Comparison of ENCODE assay signal across 8 cellular contexts in the genomic region with DNA sequence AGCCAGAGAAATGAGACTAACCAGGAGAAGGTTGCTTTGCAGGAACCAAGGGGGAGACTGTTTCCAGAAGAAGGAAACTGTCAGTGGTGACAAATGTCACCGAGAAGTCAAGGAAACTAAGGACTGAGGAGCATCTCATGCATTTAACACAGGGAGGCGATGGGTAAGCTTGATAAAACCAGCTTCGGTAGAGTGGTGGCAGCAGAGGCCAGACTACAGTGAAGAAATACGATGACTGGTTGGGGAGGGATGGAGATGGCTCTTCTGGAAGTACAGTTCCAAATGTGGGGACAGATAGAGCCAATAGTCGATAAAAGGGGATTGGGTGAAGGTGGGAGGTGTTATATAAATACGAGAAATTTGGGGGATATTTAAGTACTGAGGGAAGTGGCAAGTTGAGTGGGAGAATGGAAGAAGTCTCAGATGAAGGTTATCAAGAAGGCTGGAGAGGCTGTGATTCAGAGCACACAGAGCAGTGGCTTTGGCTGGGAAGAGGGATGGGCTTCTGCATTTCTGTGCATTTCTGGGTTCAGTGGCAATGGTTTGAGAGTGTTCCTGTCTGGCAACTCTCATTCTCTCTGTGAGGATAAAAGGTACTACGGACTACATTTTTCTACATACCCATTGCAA. TPM values are rescaled to one million over a fixed set of nuclear protein-coding genes. Genes with fewer than 3 reads are reported as not detected.
DNase-seq lines count a peak whose midpoint lies in the region; ATAC-seq and TF ChIP-seq lines count a peak whose summit lies in the region.

No MANE protein-coding gene starts in this region.

- H3K36me3 ChIP-seq in body of pancreas (replicated peaks in 1 of 2; ENCODE audit: insufficient read depth in 1 of 2, low read depth in 2 of 2): no peaks in the 10 kb centered on the region
- H3K36me3 ChIP-seq in aorta (ENCODE audit: control insufficient read depth in 1 of 2, insufficient read depth in 2 of 2, low read length in 1 of 2): no peaks in the 10 kb centered on the region

- peak; percentile 65 for ATAC-seq in HG02981 (IDR thresholded peaks at IDR 0.05; ENCODE audit: unreplicated experiment)
- peak; percentile 24 for ATAC-seq in body of pancreas
- peak; percentile 87 for ATAC-seq in aorta (ENCODE audit: low FRiP score)

- H3K4me3 ChIP-seq in body of pancreas (no peak overlapping the region), aorta (ENCODE audit: low read length in 2 of 2) (no peak overlapping the region)

- intact Hi-C loops in body of pancreas (cut with DNase I) (no loop called here), aorta (cut with DNase I) (loop anchor here in 1 of 2 donors (2.0 to 10.0 kb wide), 4 partner anchors 133 to 1183 kb away; a partner anchor contains a TSS)

- in situ Hi-C loops in G401 (cut with HindIII; ENCODE audit: low sequenced_read_pairs): no loop called here

- 24 to 25% methylated on average over 7 of the region's 7 CpGs for WGBS in body of pancreas, 2 donors
- 35 to 37% methylated on average over 7 of the region's 7 CpGs for WGBS in aorta, 2 donors

- H3K27me3 ChIP-seq in body of pancreas (no peaks in the 10 kb centered on the region), aorta (ENCODE audit: control insufficient read depth in 1 of 2, insufficient read depth in 2 of 2, low read length in 1 of 2) (no peaks in the 10 kb centered on the region)

- H3K4me1 ChIP-seq in body of pancreas: no peaks in the 10 kb centered on the region
- no peaks in the 10 kb centered on the region for H3K4me1 ChIP-seq in aorta (ENCODE audit: control insufficient read depth in 1 of 2, insufficient read depth in 2 of 2, low read length in 2 of 2)

- H3K27ac ChIP-seq in 22Rv1 (no peak overlapping the region), body of pancreas (no peak overlapping the region), aorta (ENCODE audit: low read depth in 1 of 2, low read length in 2 of 2) (no peak overlapping the region)

- TF ChIP-seq POLR2A in body of pancreas (IDR thresholded peaks at IDR 0.05): no peak

- TF ChIP-seq CTCF in 22Rv1 (IDR thresholded peaks at IDR 0.05) (peak; percentile 54), body of pancreas (IDR thresholded peaks at IDR 0.05) (peak in 5 of 7 experiments; percentile 11 to 52 (median 35))

- DNase-seq in G401 (ENCODE audit: low spot score) (peak; percentile 92), NOMO-1 treated with DMSO at 0.1 percent for 48 hours (lab: John Stamatoyannopoulos, UW; ENCODE audit: unreplicated experiment) (peak; percentile 49), body of pancreas (peak in 3 of 4 donors; percentile 14 to 47 (median 26)), left kidney (ENCODE audit: low read depth, low spot score) (peak; percentile 70), aorta (no peak), SW 1271 (lab: John Stamatoyannopoulos, UW) (no peak)

- H3K9me3 ChIP-seq in body of pancreas: no peaks in the 10 kb centered on the region
- H3K9me3 ChIP-seq in aorta (ENCODE audit: control insufficient read depth, low read length): no peaks in the 10 kb centered on the region

RNA-seq across cellular contexts. Expression of a gene that starts 29.2 kb away (rescaled TPM):
- total RNA-seq in G401 (2014; rRNA removed; shearing (Covaris generic)): 11.0 and 19.4 TPM in 2 replicates
- total RNA-seq in body of pancreas (10 to 100 TPM in 1 of 2 donors, 1 to 10 TPM in 1; 9.2 to 22.1 TPM), aorta (10 to 100 TPM; 24.4 to 27.3 TPM)
- polyA plus RNA-seq in aorta: 10 to 100 TPM; 11.2 to 20.0 TPM

Comparison
In these comparisons a context has a peak if more than half of its experiments do, and no peak if none do; other contexts are left out.
1. DNase-seq: peak in G401 (single experiment), NOMO-1 treated with DMSO at 0.1 percent for 48 hours (single experiment), body of pancreas (3 of 4) and left kidney (single experiment); none in aorta (0 of 2) and SW 1271 (0 of 2).
2. ATAC-seq: peak in every context shown above with its lines; median percentile 87 in aorta; 65 in HG02981; 24 in body of pancreas.